In the genomic region with DNA sequence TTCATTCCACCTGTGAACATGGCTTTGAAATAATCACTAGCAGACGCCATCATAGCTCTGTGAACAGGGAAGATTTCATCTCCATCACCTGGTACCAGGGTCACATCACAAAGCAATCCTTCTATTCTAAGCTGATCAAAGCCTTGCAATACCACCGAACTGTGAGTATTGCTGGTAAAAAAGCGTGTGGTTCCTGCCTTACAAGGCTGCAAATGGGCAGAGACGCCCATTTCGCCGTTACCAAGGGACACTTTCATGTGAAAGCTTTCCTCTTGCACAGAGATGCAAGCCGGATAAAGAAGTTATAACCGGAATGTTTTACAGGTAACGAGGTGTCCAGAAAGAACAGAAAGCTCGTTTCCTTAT, we compare ENCODE assay signal across 6 cellular contexts. TPM values are rescaled to one million over a fixed set of nuclear protein-coding genes. Genes with fewer than 3 reads are reported as not detected.
DNase-seq lines count a peak whose midpoint lies in the region; ATAC-seq and TF ChIP-seq lines count a peak whose summit lies in the region.

No MANE protein-coding gene starts in this region.

- no peaks in the 10 kb centered on the region for H3K9me3 Mint-ChIP-seq in natural killer cell treated with Interleukin-12 subunit alpha and Interleukin-12 subunit beta and Interleukin-15 and Interleukin-18, amount 100 ng/mL, for 72 hours

- H3K27me3 Mint-ChIP-seq in natural killer cell treated with Interleukin-12 subunit alpha and Interleukin-12 subunit beta and Interleukin-15 and Interleukin-18, amount 100 ng/mL, for 72 hours = peaks cover 4 to 16% of the 10 kb centered on the region in 2 donors

- peak overlapping the region; percentile 94 for H3K4me3 Mint-ChIP-seq in natural killer cell treated with Interleukin-12 subunit alpha and Interleukin-12 subunit beta and Interleukin-15 and Interleukin-18, amount 100 ng/mL, for 72 hours

- intact Hi-C loops in body of pancreas (cut with DNase I) = no loop called here

- peaks cover 56% of the 10 kb centered on the region for H3K79me2 ChIP-seq in DOHH2 (ENCODE audit: control insufficient read depth, low read length)

- ATAC-seq in HG03045 (IDR thresholded peaks at IDR 0.05; ENCODE audit: unreplicated experiment) = peak; percentile 16
- ATAC-seq in body of pancreas = peak; percentile 2
- ATAC-seq in natural killer cell treated with Interleukin-12 subunit alpha and Interleukin-12 subunit beta and Interleukin-15 and Interleukin-18, amount 100 ng/mL, for 72 hours = peak; percentile 3 to 7
- no peak for ATAC-seq in HG03571 (IDR thresholded peaks at IDR 0.05; ENCODE audit: unreplicated experiment)

- H3K4me3 ChIP-seq in DOHH2 (ENCODE audit: low read length) (peak overlapping the region; percentile 93), body of pancreas (peak overlapping the region; percentile 55 to 79)

- H3K4me1 Mint-ChIP-seq in natural killer cell treated with Interleukin-12 subunit alpha and Interleukin-12 subunit beta and Interleukin-15 and Interleukin-18, amount 100 ng/mL, for 72 hours (ENCODE audit: low read depth in 2 of 2) = peaks cover 31 to 51% of the 10 kb centered on the region in 2 donors

- H4K20me1 ChIP-seq in DOHH2 (ENCODE audit: control insufficient read depth, insufficient read depth, low read depth, low read length) = peaks cover 13% of the 10 kb centered on the region; the same call in 1 of the 2 replicates

- DNase-seq in body of pancreas = no peak
- DNase-seq in natural killer cell treated with Interleukin-12 subunit alpha and Interleukin-12 subunit beta and Interleukin-15 and Interleukin-18, amount 100 ng/mL, for 72 hours (ENCODE audit: low spot score) = no peak
- no peak for DNase-seq in GDM1 (lab: John Stamatoyannopoulos, UW)

- H3K4me1 ChIP-seq in DOHH2 (ENCODE audit: control insufficient read depth, low read length) (peaks cover 40% of the 10 kb centered on the region), body of pancreas (peaks cover 43% of the 10 kb centered on the region)

- H3K9me2 ChIP-seq in DOHH2 (replicated peaks; ENCODE audit: control insufficient read depth, low read length) = no peaks in the 10 kb centered on the region

- H3K9me3 ChIP-seq in DOHH2 (ENCODE audit: control insufficient read depth, insufficient read depth, low read length) = no peaks in the 10 kb centered on the region
- H3K9me3 ChIP-seq in body of pancreas = no peaks in the 10 kb centered on the region

- no peak for TF ChIP-seq CTCF in DOHH2 (IDR thresholded peaks at IDR 0.05; ENCODE audit: low read depth, low read length, poor library complexity, severe bottlenecking)
- no peak for TF ChIP-seq CTCF in body of pancreas (IDR thresholded peaks at IDR 0.05)

- 0% methylated on average over 10 of the region's 10 CpGs for WGBS in body of pancreas, 2 donors

- H3K27me3 ChIP-seq in DOHH2 (ENCODE audit: control insufficient read depth, low read length) = peaks cover 10% of the 10 kb centered on the region
- no peaks in the 10 kb centered on the region for H3K27me3 ChIP-seq in body of pancreas

- peaks cover 17% of the 10 kb centered on the region for H3K36me3 Mint-ChIP-seq in natural killer cell treated with Interleukin-12 subunit alpha and Interleukin-12 subunit beta and Interleukin-15 and Interleukin-18, amount 100 ng/mL, for 72 hours

- TF ChIP-seq POLR2A in body of pancreas (IDR thresholded peaks at IDR 0.05) = no peak

- peak overlapping the region; percentile 88 to 91 for H3K27ac Mint-ChIP-seq in natural killer cell treated with Interleukin-12 subunit alpha and Interleukin-12 subunit beta and Interleukin-15 and Interleukin-18, amount 100 ng/mL, for 72 hours

- H3F3A ChIP-seq in DOHH2 (ENCODE audit: control insufficient read depth, insufficient read depth) = no peaks in the 10 kb centered on the region

- H3K4me2 ChIP-seq in DOHH2 (ENCODE audit: low read length) = peak overlapping the region; percentile 85

- H3K27ac ChIP-seq in DOHH2 (ENCODE audit: low read depth, low read length) = peak overlapping the region; percentile 58
- H3K27ac ChIP-seq in body of pancreas = peak overlapping the region; percentile 84 to 96 (median 94)

- peaks cover 43% of the 10 kb centered on the region for H3K36me3 ChIP-seq in DOHH2 (ENCODE audit: control insufficient read depth, low read length)
- no peaks in the 10 kb centered on the region for H3K36me3 ChIP-seq in body of pancreas (replicated peaks in 1 of 2; ENCODE audit: insufficient read depth in 1 of 2, low read depth in 2 of 2)

RNA-seq across cellular contexts. Expression of a gene that starts 0.6 kb away (rescaled TPM):
- 10 to 100 TPM; 10.2 to 15.3 TPM for total RNA-seq in body of pancreas
- total RNA-seq in natural killer cell treated with Interleukin-12 subunit alpha and Interleukin-12 subunit beta and Interleukin-15 and Interleukin-18, amount 100 ng/mL, for 72 hours = 10 to 100 TPM; 13.3 to 16.6 TPM

RNA-seq across cellular contexts. Expression of a gene that starts 16.1 kb away (rescaled TPM):
- total RNA-seq in body of pancreas = not detected
- not detected for total RNA-seq in natural killer cell treated with Interleukin-12 subunit alpha and Interleukin-12 subunit beta and Interleukin-15 and Interleukin-18, amount 100 ng/mL, for 72 hours

RNA-seq across cellular contexts. Expression of a gene that starts 29.5 kb away (rescaled TPM):
- total RNA-seq in body of pancreas = not detected
- not detected for total RNA-seq in natural killer cell treated with Interleukin-12 subunit alpha and Interleukin-12 subunit beta and Interleukin-15 and Interleukin-18, amount 100 ng/mL, for 72 hours

RNA-seq across cellular contexts. Expression of a gene that starts 33.3 kb away (rescaled TPM):
- total RNA-seq in body of pancreas = not detected
- total RNA-seq in natural killer cell treated with Interleukin-12 subunit alpha and Interleukin-12 subunit beta and Interleukin-15 and Interleukin-18, amount 100 ng/mL, for 72 hours = not detected

RNA-seq across cellular contexts. Expression of a gene that starts 50.6 kb away (rescaled TPM):
- not detected for total RNA-seq in body of pancreas
- not detected for total RNA-seq in natural killer cell treated with Interleukin-12 subunit alpha and Interleukin-12 subunit beta and Interleukin-15 and Interleukin-18, amount 100 ng/mL, for 72 hours
